In genomic region chr17:1683489-1683888, GRCh38 we compare ENCODE assay signal across 8 cellular contexts. TPM values are rescaled to one million over a fixed set of nuclear protein-coding genes. Genes with fewer than 3 reads are reported as not detected.
DNase-seq lines count a peak whose midpoint lies in the region; ATAC-seq and TF ChIP-seq lines count a peak whose summit lies in the region.

No MANE protein-coding gene starts in this region.

- CTCF ChIA-PET in CD8-positive, alpha-beta T cell (lab: Charles Lee): interaction anchor here (0.7 to 1.6 kb wide), 7 partner anchors 10 to 670 kb away, joined by 3 to 7 read pairs (median 3); partner anchors contain the start of genes RILP and SERPINF1

- no peak overlapping the region for H3K4ac ChIP-seq in neuronal stem cell (ENCODE audit: low read length)

- POLR2A ChIA-PET in CD8-positive, alpha-beta T cell (lab: Charles Lee): interaction anchor here (0.7 to 2.9 kb wide), 12 partner anchors 10 to 357 kb away, joined by 3 to 12 read pairs (median 4); partner anchors contain the start of genes RILP and SCARF1

- H3K27ac Mint-ChIP-seq in CD8-positive, alpha-beta T cell: peak overlapping the region; percentile 99

- no peaks in the 10 kb centered on the region for H3K9me3 ChIP-seq in CD8-positive, alpha-beta T cell (ENCODE audit: low read length)
- H3K9me3 ChIP-seq in ectodermal cell (ENCODE audit: control insufficient read depth, low read length): no peaks in the 10 kb centered on the region
- no peaks in the 10 kb centered on the region for H3K9me3 ChIP-seq in neuronal stem cell (replicated peaks in 1 of 2; ENCODE audit: control insufficient read depth in 2 of 2, insufficient read depth in 1 of 2, low read depth in 1 of 2, low read length in 2 of 2)

- H3K27ac ChIP-seq in CD8-positive, alpha-beta T cell (ENCODE audit: low read depth, low read length): peak overlapping the region; percentile 95
- H3K27ac ChIP-seq in ectodermal cell (ENCODE audit: insufficient read depth, low read depth, low read length, poor library complexity, severe bottlenecking) (no peak overlapping the region), neuronal stem cell (replicated peaks; ENCODE audit: low read length) (no peak overlapping the region)

- no peak overlapping the region for H3K9ac ChIP-seq in neuronal stem cell (ENCODE audit: low read depth, low read length, poor library complexity)

- peak overlapping the region; percentile 78 for H3K4me3 ChIP-seq in CD8-positive, alpha-beta T cell (ENCODE audit: low read depth, low read length)
- H3K4me3 ChIP-seq in ectodermal cell (ENCODE audit: insufficient read depth, low read depth, low read length) (peak overlapping the region; percentile 97), neuronal stem cell (ENCODE audit: low read length in 2 of 2) (peak overlapping the region; percentile 75 to 94)

- TF ChIP-seq CTCF in CD8-positive, alpha-beta T cell (IDR thresholded peaks at IDR 0.05): no peak

- peaks cover 22% of the 10 kb centered on the region for H3K4me1 ChIP-seq in CD8-positive, alpha-beta T cell (ENCODE audit: insufficient read depth, low read length)
- peaks cover 7% of the 10 kb centered on the region for H3K4me1 ChIP-seq in ectodermal cell (ENCODE audit: control insufficient read depth, insufficient read depth, low read length)
- peaks cover 3 to 7% of the 10 kb centered on the region in 2 donors for H3K4me1 ChIP-seq in neuronal stem cell (ENCODE audit: control insufficient read depth in 2 of 2, insufficient read depth in 1 of 2, low read depth in 1 of 2, low read length in 2 of 2)

- intact Hi-C loops in CD8-positive, alpha-beta T cell (cut with DNase I, micrococcal nuclease): loop anchor here in 1 of 2 experiments (10.0 kb wide), 1 partner anchor 361 kb away; the partner anchor contains the start of gene OVCA2

- H4K8ac ChIP-seq in neuronal stem cell (ENCODE audit: low read depth, low read length): no peak overlapping the region

- H2BK120ac ChIP-seq in neuronal stem cell (ENCODE audit: low read depth, low read length): no peak overlapping the region

- H3K27me3 ChIP-seq in CD8-positive, alpha-beta T cell (ENCODE audit: insufficient read depth, low read length): no peaks in the 10 kb centered on the region
- H3K27me3 ChIP-seq in ectodermal cell (ENCODE audit: control insufficient read depth, insufficient read depth, low read length, poor library complexity, severe bottlenecking) (no peaks in the 10 kb centered on the region), neuronal stem cell (ENCODE audit: control insufficient read depth in 3 of 3, insufficient read depth in 3 of 3, low read depth in 1 of 3, low read length in 3 of 3) (no peaks in the 10 kb centered on the region)

- no peak overlapping the region for H2BK12ac ChIP-seq in neuronal stem cell (ENCODE audit: low read length)

- no peak overlapping the region for H2BK5ac ChIP-seq in neuronal stem cell (ENCODE audit: low read length)

- no peak for ATAC-seq in CD8-positive, alpha-beta T cell
- ATAC-seq in GM21825 (IDR thresholded peaks at IDR 0.05; ENCODE audit: unreplicated experiment): no peak

- no peak overlapping the region for H2AFZ ChIP-seq in neuronal stem cell (ENCODE audit: low read length)

- peak overlapping the region; percentile 98 for H3K4me3 Mint-ChIP-seq in CD8-positive, alpha-beta T cell

- no peak overlapping the region for H3K14ac ChIP-seq in neuronal stem cell (ENCODE audit: low read length)

- 90 to 93% methylated on average over 5 of the region's 5 CpGs for WGBS in ectodermal cell, 2 experiments
- WGBS in neuronal stem cell (ENCODE audit: extremely low coverage in 2 of 2, insufficient read length in 2 of 2, insufficient replicate concordance in 1 of 2), 2 donors: no CpG with 5 or more reads among the region's 5 CpGs

- no peak overlapping the region for H3K18ac ChIP-seq in neuronal stem cell (ENCODE audit: low read length)

- peaks cover 49% of the 10 kb centered on the region for H3K36me3 ChIP-seq in CD8-positive, alpha-beta T cell (ENCODE audit: insufficient read depth, low read length)
- H3K36me3 ChIP-seq in ectodermal cell (ENCODE audit: control insufficient read depth, insufficient read depth, low read length): peaks cover 45% of the 10 kb centered on the region
- peaks cover 42 to 53% of the 10 kb centered on the region in 2 donors for H3K36me3 ChIP-seq in neuronal stem cell (replicated peaks in 1 of 2; ENCODE audit: control insufficient read depth in 2 of 2, insufficient read depth in 2 of 2, low read length in 2 of 2)

- DNase-seq in CD8-positive, alpha-beta T cell: no peak
- DNase-seq in NOMO-1 treated with dmso at 0.1 percent for 144 hours (lab: John Stamatoyannopoulos, UW; ENCODE audit: unreplicated experiment) (peak; percentile 57), neuronal stem cell (ENCODE audit: low spot score) (no peak), cerebellar nuclear complex (lab: John Stamatoyannopoulos, UW) (no peak), DMS53 treated with DMSO at 0.1 percent for 48 hours (lab: John Stamatoyannopoulos, UW; ENCODE audit: unreplicated experiment) (no peak), NCI-H748 (lab: John Stamatoyannopoulos, UW; ENCODE audit: unreplicated experiment) (no peak)

- H3K79me1 ChIP-seq in neuronal stem cell (ENCODE audit: low read depth, low read length): peaks cover 8% of the 10 kb centered on the region

- H3K4me1 Mint-ChIP-seq in CD8-positive, alpha-beta T cell (ENCODE audit: low read depth): peaks cover 53% of the 10 kb centered on the region

- no peak overlapping the region for H2AK5ac ChIP-seq in neuronal stem cell (ENCODE audit: low read depth, low read length)

- H3K23ac ChIP-seq in neuronal stem cell (ENCODE audit: low read depth, low read length, poor library complexity): no peak overlapping the region

- H2BK15ac ChIP-seq in neuronal stem cell (ENCODE audit: low read length): no peak overlapping the region

- peaks cover 56% of the 10 kb centered on the region for H3K36me3 Mint-ChIP-seq in CD8-positive, alpha-beta T cell

- H3K27me3 Mint-ChIP-seq in CD8-positive, alpha-beta T cell (ENCODE audit: low read depth): no peaks in the 10 kb centered on the region

- H3K9me3 Mint-ChIP-seq in CD8-positive, alpha-beta T cell: no peaks in the 10 kb centered on the region

- no peak overlapping the region for H4K91ac ChIP-seq in neuronal stem cell (ENCODE audit: low read depth, low read length, poor library complexity)

- H3K4me2 ChIP-seq in neuronal stem cell (ENCODE audit: insufficient read depth, low read length, poor library complexity, severe bottlenecking): peak overlapping the region; percentile 60

RNA-seq across cellular contexts. Expression of gene PRPF8, which starts 1.2 kb away (rescaled TPM):
- total RNA-seq in CD8-positive, alpha-beta T cell: 100 to 1,000 TPM; 572 to 611 TPM
- 252 TPM for polyA plus RNA-seq in ectodermal cell (2013, experiment 1 of 4)
- polyA plus RNA-seq in ectodermal cell (2013, experiment 2 of 4): 253 TPM
- polyA plus RNA-seq in ectodermal cell (2013, experiment 3 of 4): 219 TPM
- polyA plus RNA-seq in ectodermal cell (2013, experiment 4 of 4): 227 TPM
- polyA plus RNA-seq in neuronal stem cell (2013, experiment 1 of 2): 95.4 TPM
- 97.1 TPM for polyA plus RNA-seq in neuronal stem cell (2013, experiment 2 of 2)

RNA-seq across cellular contexts. Expression of gene TLCD2, which starts 26.7 kb away (rescaled TPM):
- total RNA-seq in CD8-positive, alpha-beta T cell: under 1 TPM; 0.11 to 0.14 TPM
- 0.44 TPM for polyA plus RNA-seq in ectodermal cell (2013, experiment 1 of 4)
- 0.57 TPM for polyA plus RNA-seq in ectodermal cell (2013, experiment 2 of 4)
- polyA plus RNA-seq in ectodermal cell (2013, experiment 3 of 4): 0.48 TPM
- polyA plus RNA-seq in ectodermal cell (2013, experiment 4 of 4): 0.61 TPM
- 0.75 TPM for polyA plus RNA-seq in neuronal stem cell (2013, experiment 1 of 2)
- polyA plus RNA-seq in neuronal stem cell (2013, experiment 2 of 2): 0.72 TPM

RNA-seq across cellular contexts. Expression of gene RILP, which starts 33.8 kb away (rescaled TPM):
- total RNA-seq in CD8-positive, alpha-beta T cell: 1 to 10 TPM; 1.1 to 1.4 TPM
- polyA plus RNA-seq in ectodermal cell (2013, experiment 1 of 4): 2.2 TPM
- polyA plus RNA-seq in ectodermal cell (2013, experiment 2 of 4): 2.5 TPM
- polyA plus RNA-seq in ectodermal cell (2013, experiment 3 of 4): 2.8 TPM
- polyA plus RNA-seq in ectodermal cell (2013, experiment 4 of 4): 3.6 TPM
- 4.3 TPM for polyA plus RNA-seq in neuronal stem cell (2013, experiment 1 of 2)
- 4.0 TPM for polyA plus RNA-seq in neuronal stem cell (2013, experiment 2 of 2)

RNA-seq across cellular contexts. Expression of gene SCARF1, which starts 38.0 kb away (rescaled TPM):
- total RNA-seq in CD8-positive, alpha-beta T cell: under 1 TPM; 0.25 to 0.49 TPM
- polyA plus RNA-seq in ectodermal cell (2013, experiment 1 of 4): 0.67 TPM
- 0.48 TPM for polyA plus RNA-seq in ectodermal cell (2013, experiment 2 of 4)
- polyA plus RNA-seq in ectodermal cell (2013, experiment 3 of 4): 0.48 TPM
- polyA plus RNA-seq in ectodermal cell (2013, experiment 4 of 4): 0.73 TPM
- 0.67 TPM for polyA plus RNA-seq in neuronal stem cell (2013, experiment 1 of 2)
- 0.69 TPM for polyA plus RNA-seq in neuronal stem cell (2013, experiment 2 of 2)

RNA-seq across cellular contexts. Expression of gene WDR81, which starts 41.0 kb away (rescaled TPM):
- total RNA-seq in CD8-positive, alpha-beta T cell: 10 to 100 TPM; 18.9 to 20.4 TPM
- polyA plus RNA-seq in ectodermal cell (2013, experiment 1 of 4): 10.8 TPM
- polyA plus RNA-seq in ectodermal cell (2013, experiment 2 of 4): 13.8 TPM
- 9.2 TPM for polyA plus RNA-seq in ectodermal cell (2013, experiment 3 of 4)
- polyA plus RNA-seq in ectodermal cell (2013, experiment 4 of 4): 10.9 TPM
- polyA plus RNA-seq in neuronal stem cell (2013, experiment 1 of 2): 2.8 TPM
- polyA plus RNA-seq in neuronal stem cell (2013, experiment 2 of 2): 3.3 TPM
